Comparison of ENCODE assay signal across 9 cellular contexts in genomic region chr21:31132574-31133242, GRCh38.
A peak's percentile ranks its signal among the peaks of the same experiment; 100 is the strongest.
DNase-seq lines count a peak whose midpoint lies in the region; ATAC-seq, FAIRE-seq and TF ChIP-seq lines count a peak whose summit lies in the region.
"Had no signal": no experiment of that assay in that cellular context is flagged by ENCODE, and none has a peak within 500 bp of the region (broad histone marks: within the 10 kb centered on the region; RNA-seq: fewer than 3 reads in every experiment).

No MANE protein-coding gene starts in this region.

- H3K27ac ChIP-seq in small intestine (ENCODE audit: low read depth in 1 of 2, low read length in 1 of 2) (no peak overlapping the region), upper lobe of right lung (no peak overlapping the region)

- H3K36me3 Mint-ChIP-seq in activated T-cell treated with anti-CD3 and anti-CD28 coated beads, Interleukin-2, amount 50 U/mL, for 72 hours (ENCODE audit: insufficient read depth in 2 of 2): peaks cover 24 to 58% of the 10 kb centered on the region in 2 donors

- peak; percentile 41 for DNase-seq in NK-92 treated with Interleukin-12 subunit alpha and Interleukin-12 subunit beta, amount 100 ng/mL, for 24 hours (lab: John Stamatoyannopoulos, UW)
- DNase-seq in NK-92 (lab: John Stamatoyannopoulos, UW; ENCODE audit: unreplicated experiment): no peak
- DNase-seq in HT1080 (ENCODE audit: low read depth): peak; percentile 4
- DNase-seq in activated T-cell treated with anti-CD3 and anti-CD28 coated beads, Interleukin-2, amount 50 U/mL, for 72 hours: peak; percentile 78 to 83
- DNase-seq in small intestine: peak; percentile 3
- no peak for DNase-seq in D341Med (ENCODE audit: low spot score)
- no peak for DNase-seq in HuH-7 (ENCODE audit: low spot score)
- DNase-seq in upper lobe of right lung: no peak

- no peak for FAIRE-seq in small intestine (lab: Jason Lieb, UNC)
- FAIRE-seq: A204.1 had no signal

- no peaks in the 10 kb centered on the region for H3K4me1 ChIP-seq in small intestine (ENCODE audit: control insufficient read depth in 2 of 2, insufficient read depth in 1 of 2, low read depth in 1 of 2, low read length in 1 of 2)
- peaks cover 5% of the 10 kb centered on the region for H3K4me1 ChIP-seq in upper lobe of right lung

- H3K9me3 Mint-ChIP-seq in activated T-cell treated with anti-CD3 and anti-CD28 coated beads, Interleukin-2, amount 50 U/mL, for 72 hours: peaks cover 0 to 2% of the 10 kb centered on the region in 2 donors

- no peaks in the 10 kb centered on the region for H3K9me3 ChIP-seq in small intestine (ENCODE audit: control insufficient read depth, low read depth)
- no peaks in the 10 kb centered on the region for H3K9me3 ChIP-seq in upper lobe of right lung

- H3K4me3 Mint-ChIP-seq in activated T-cell treated with anti-CD3 and anti-CD28 coated beads, Interleukin-2, amount 50 U/mL, for 72 hours: peak overlapping the region; percentile 75 to 85

- intact Hi-C loops in upper lobe of right lung (cut with DNase I): no loop called here

- peaks cover 63% of the 10 kb centered on the region for H3K4me1 Mint-ChIP-seq in activated T-cell treated with anti-CD3 and anti-CD28 coated beads, Interleukin-2, amount 50 U/mL, for 72 hours (ENCODE audit: low read depth)

- H3K27me3 Mint-ChIP-seq in activated T-cell treated with anti-CD3 and anti-CD28 coated beads, Interleukin-2, amount 50 U/mL, for 72 hours (ENCODE audit: low read depth): no peaks in the 10 kb centered on the region

- H3K36me3 ChIP-seq in small intestine (ENCODE audit: control insufficient read depth in 2 of 2, insufficient read depth in 2 of 2, low read length in 2 of 2) (no peaks in the 10 kb centered on the region), upper lobe of right lung (no peaks in the 10 kb centered on the region)

- WGBS in small intestine, 3 donors: 59 to 73% (median 65%) methylated on average over 11 of the region's 11 CpGs

- H3K27me3 ChIP-seq in small intestine (ENCODE audit: control insufficient read depth in 2 of 2, insufficient read depth in 2 of 2, low read length in 2 of 2): no peaks in the 10 kb centered on the region
- H3K27me3 ChIP-seq in upper lobe of right lung: no peaks in the 10 kb centered on the region

- ATAC-seq in activated T-cell treated with anti-CD3 and anti-CD28 coated beads, Interleukin-2, amount 50 U/mL, for 72 hours (replicated peaks in 1 of 2): peak; percentile 68 to 71
- ATAC-seq in upper lobe of right lung: no peak

- peak overlapping the region; percentile 90 for H3K27ac Mint-ChIP-seq in activated T-cell treated with anti-CD3 and anti-CD28 coated beads, Interleukin-2, amount 50 U/mL, for 72 hours

- H3K4me3 ChIP-seq in small intestine (ENCODE audit: low read depth in 1 of 2, low read length in 2 of 2): no peak overlapping the region
- no peak overlapping the region for H3K4me3 ChIP-seq in upper lobe of right lung

- no peak for TF ChIP-seq CTCF in upper lobe of right lung (IDR thresholded peaks at IDR 0.05)

Comparison
In these comparisons a context has a peak if more than half of its experiments do, and no peak if none do; other contexts are left out.
1. DNase-seq: peak in NK-92 treated with Interleukin-12 subunit alpha and Interleukin-12 subunit beta, amount 100 ng/mL, for 24 hours (single experiment), HT1080 (single experiment), activated T-cell treated with anti-CD3 and anti-CD28 coated beads, Interleukin-2, amount 50 U/mL, for 72 hours (2 of 2) and small intestine (single experiment); none in NK-92 (single experiment), D341Med (single experiment), HuH-7 (single experiment) and upper lobe of right lung (single experiment).